23 cellular contexts compared by ENCODE assay signal in genomic region chr2:240894836-240895558, GRCh38. TPM values are rescaled to one million over a fixed set of nuclear protein-coding genes. Genes with fewer than 3 reads are reported as not detected.
DNase-seq lines count a peak whose midpoint lies in the region; ATAC-seq and TF ChIP-seq lines count a peak whose summit lies in the region.
"Had no signal": no experiment of that assay in that cellular context is flagged by ENCODE, and none has a peak within 500 bp of the region (broad histone marks: within the 10 kb centered on the region; RNA-seq: fewer than 3 reads in every experiment).

No MANE protein-coding gene starts in this region.

- no peak overlapping the region for H3K4me3 Mint-ChIP-seq in activated T-cell treated with anti-CD3 and anti-CD28 coated beads, Interleukin-2, amount 50 U/mL, for 72 hours
- H3K4me3 Mint-ChIP-seq in activated T-helper 17 cell treated with anti-CD3 and anti-CD28 coated beads, Interleukin-2, amount 50 U/mL, for 72 hours, result no peak overlapping the region
- H3K4me3 Mint-ChIP-seq: CD8-positive, alpha-beta memory T cell; IgD-negative memory B cell had no signal

- peak overlapping the region; percentile 75 for H3K4me2 ChIP-seq in HCT116 (ENCODE audit: low read length)
- H3K4me2 ChIP-seq: BLaER1 treated with 17β-estradiol and CSF1 and Interleukin-3, amounts not matched to agents 10 nM and 100 nM had no signal

- no peak for TF ChIP-seq RAD21 in HCT116 (IDR thresholded peaks at IDR 0.05; ENCODE audit: low read depth)

- DNase-seq in HCT116 (ENCODE audit: low read depth, low spot score), result no peak
- no peak for DNase-seq in lower lobe of right lung
- no peak for DNase-seq in suprapubic skin (ENCODE audit: low spot score in 2 of 2)
- no peak for DNase-seq in activated T-cell treated with anti-CD3 and anti-CD28 coated beads, Interleukin-2, amount 50 U/mL, for 72 hours
- DNase-seq: CD8-positive, alpha-beta memory T cell; DND-41; Karpas-422; MG63; NCI-H1048; NCI-H1436 treated with DMSO at 0.1 percent for 48 hours; NCI-H2029 treated with DMSO at 0.1 percent for 48 hours; NCI-H2171; NCI-H446 treated with DMSO at 0.1 percent for 48 hours; SW 1271 had no signal

- no peak overlapping the region for H3K27ac Mint-ChIP-seq in activated T-cell treated with anti-CD3 and anti-CD28 coated beads, Interleukin-2, amount 50 U/mL, for 72 hours
- H3K27ac Mint-ChIP-seq in activated T-helper 17 cell treated with anti-CD3 and anti-CD28 coated beads, Interleukin-2, amount 50 U/mL, for 72 hours, result no peak overlapping the region
- H3K27ac Mint-ChIP-seq: CD8-positive, alpha-beta memory T cell; IgD-negative memory B cell had no signal

- H3K36me3 Mint-ChIP-seq in activated T-cell treated with anti-CD3 and anti-CD28 coated beads, Interleukin-2, amount 50 U/mL, for 72 hours (ENCODE audit: insufficient read depth in 2 of 2), result no peaks in the 10 kb centered on the region
- H3K36me3 Mint-ChIP-seq in activated T-helper 17 cell treated with anti-CD3 and anti-CD28 coated beads, Interleukin-2, amount 50 U/mL, for 72 hours (ENCODE audit: low read depth), result no peaks in the 10 kb centered on the region
- H3K36me3 Mint-ChIP-seq: CD8-positive, alpha-beta memory T cell; IgD-negative memory B cell had no signal

- H3K79me2 ChIP-seq in HCT116 (ENCODE audit: insufficient read depth, low read length), result no peaks in the 10 kb centered on the region

- H3K27me3 ChIP-seq in HCT116 (ENCODE audit: insufficient read depth, low read length) (peaks cover 13% of the 10 kb centered on the region; the same call in 1 of the 2 replicates), endocrine pancreas (ENCODE audit: control insufficient read depth, insufficient read depth, low read length) (no peaks in the 10 kb centered on the region), lower lobe of right lung (ENCODE audit: low read depth) (no peaks in the 10 kb centered on the region), suprapubic skin (no peaks in the 10 kb centered on the region)
- H3K27me3 ChIP-seq: BLaER1 treated with 17β-estradiol and CSF1 and Interleukin-3, amounts not matched to agents 10 nM and 100 nM; MG63 had no signal

- H3K4me1 Mint-ChIP-seq in activated T-cell treated with anti-CD3 and anti-CD28 coated beads, Interleukin-2, amount 50 U/mL, for 72 hours (ENCODE audit: low read depth), result no peaks in the 10 kb centered on the region
- H3K4me1 Mint-ChIP-seq in activated T-helper 17 cell treated with anti-CD3 and anti-CD28 coated beads, Interleukin-2, amount 50 U/mL, for 72 hours, result no peaks in the 10 kb centered on the region
- H3K4me1 Mint-ChIP-seq: CD8-positive, alpha-beta memory T cell had no signal

- intact Hi-C loops in HCT116 (cut with micrococcal nuclease), result no loop called here
- intact Hi-C loops in lower lobe of right lung (cut with DNase I), result no loop called here

- POLR2A ChIA-PET in HCT116 (lab: Charles Lee), result no interaction called here

- H3K9me2 ChIP-seq in HCT116 (ENCODE audit: insufficient read depth), result no peaks in the 10 kb centered on the region

- H3K9me3 ChIP-seq in HCT116 (ENCODE audit: control insufficient read depth in 1 of 2, insufficient read depth in 1 of 2, low read depth in 1 of 2, low read length in 2 of 2) (no peaks in the 10 kb centered on the region), endocrine pancreas (ENCODE audit: control insufficient read depth, low read length) (no peaks in the 10 kb centered on the region), lower lobe of right lung (no peaks in the 10 kb centered on the region), suprapubic skin (no peaks in the 10 kb centered on the region)
- H3K9me3 ChIP-seq: BLaER1 treated with 17β-estradiol and CSF1 and Interleukin-3, amounts not matched to agents 10 nM and 100 nM; MG63 had no signal

- H3K4me3 ChIP-seq in HCT116 (replicated peaks in 1 of 2; ENCODE audit: low read depth in 1 of 2, low read length in 2 of 2) (no peak overlapping the region; a peak in 1 of 4 replicates), endocrine pancreas (ENCODE audit: control insufficient read depth, insufficient read depth, low read length) (peak overlapping the region; percentile 48), lower lobe of right lung (peak overlapping the region; percentile 39), suprapubic skin (peak overlapping the region; percentile 40)
- H3K4me3 ChIP-seq: BLaER1 treated with 17β-estradiol and CSF1 and Interleukin-3, amounts not matched to agents 10 nM and 100 nM; MG63 had no signal

- TF ChIP-seq CTCF in HCT116 (IDR thresholded peaks at IDR 0.05 in 2 of 3, conservative IDR thresholded peaks at IDR 0.05 in 1 of 3; ENCODE audit: borderline replicate concordance in 1 of 3, insufficient read depth in 1 of 3, low read depth in 2 of 3, low read length in 2 of 3), result no peak
- no peak for TF ChIP-seq CTCF in lower lobe of right lung (IDR thresholded peaks at IDR 0.05)
- no peak for TF ChIP-seq CTCF in suprapubic skin (IDR thresholded peaks at IDR 0.05)

- RAD21 ChIA-PET in HCT116 (lab: Charles Lee; ENCODE audit: low non-redundant PET in 1 of 2, low total read pairs in 2 of 2, uncharacterized antibody in 2 of 2, unreplicated experiment in 2 of 2), result no interaction called here

- H3K27me3 Mint-ChIP-seq in activated T-cell treated with anti-CD3 and anti-CD28 coated beads, Interleukin-2, amount 50 U/mL, for 72 hours (ENCODE audit: low read depth), result no peaks in the 10 kb centered on the region
- H3K27me3 Mint-ChIP-seq in activated T-helper 17 cell treated with anti-CD3 and anti-CD28 coated beads, Interleukin-2, amount 50 U/mL, for 72 hours, result no peaks in the 10 kb centered on the region

- no peaks in the 10 kb centered on the region for H3K9me3 Mint-ChIP-seq in activated T-cell treated with anti-CD3 and anti-CD28 coated beads, Interleukin-2, amount 50 U/mL, for 72 hours
- no peaks in the 10 kb centered on the region for H3K9me3 Mint-ChIP-seq in activated T-helper 17 cell treated with anti-CD3 and anti-CD28 coated beads, Interleukin-2, amount 50 U/mL, for 72 hours
- H3K9me3 Mint-ChIP-seq: CD8-positive, alpha-beta memory T cell; IgD-negative memory B cell had no signal

- no peak for TF ChIP-seq POLR2A in HCT116 (IDR thresholded peaks at IDR 0.05; ENCODE audit: borderline replicate concordance, extremely low read depth, insufficient read depth, insufficient read length)
- TF ChIP-seq POLR2A in suprapubic skin (IDR thresholded peaks at IDR 0.05), result no peak

- H3K27ac ChIP-seq in HCT116 (ENCODE audit: low read depth, low read length), result no peak overlapping the region
- H3K27ac ChIP-seq in lower lobe of right lung, result no peak overlapping the region
- no peak overlapping the region for H3K27ac ChIP-seq in suprapubic skin
- H3K27ac ChIP-seq: BLaER1 treated with 17β-estradiol and CSF1 and Interleukin-3, amounts not matched to agents 10 nM and 100 nM had no signal

- CTCF ChIA-PET in HCT116 (lab: Charles Lee), result interaction anchor here (1.3 kb wide), 1 partner anchor 19 kb away, joined by 4 read pairs; no protein-coding TSS in a partner anchor

- H4K20me1 ChIP-seq in HCT116 (ENCODE audit: insufficient read depth), result no peaks in the 10 kb centered on the region

- no peak for ATAC-seq in HCT116
- no peak for ATAC-seq in lower lobe of right lung
- ATAC-seq in GM21717 (IDR thresholded peaks at IDR 0.05; ENCODE audit: unreplicated experiment), result no peak
- ATAC-seq in activated T-cell treated with anti-CD3 and anti-CD28 coated beads, Interleukin-2, amount 50 U/mL, for 72 hours (replicated peaks in 1 of 2), result no peak
- ATAC-seq in HG03039 (IDR thresholded peaks at IDR 0.05; ENCODE audit: unreplicated experiment), result no peak
- no peak for ATAC-seq in activated T-helper 17 cell treated with anti-CD3 and anti-CD28 coated beads, Interleukin-2, amount 50 U/mL, for 72 hours (replicated peaks)
- ATAC-seq: Right ventricle myocardium inferior had no signal

- H2AFZ ChIP-seq in HCT116 (ENCODE audit: low read depth, low read length, poor library complexity, severe bottlenecking), result no peak overlapping the region

- H3K9ac ChIP-seq in HCT116 (ENCODE audit: low read length), result no peak overlapping the region
- peak overlapping the region; percentile 43 for H3K9ac ChIP-seq in endocrine pancreas (ENCODE audit: control insufficient read depth, insufficient read depth, low read length)
- H3K9ac ChIP-seq: BLaER1 treated with 17β-estradiol and CSF1 and Interleukin-3, amounts not matched to agents 10 nM and 100 nM had no signal

- TF ChIP-seq EP300 in suprapubic skin (IDR thresholded peaks at IDR 0.05), result no peak

- no TSS peak for BruUV-seq in HCT116 (replicated peaks; lab: Mats Ljungman, UMichigan)

- H3K36me3 ChIP-seq in HCT116 (ENCODE audit: control insufficient read depth in 1 of 2, insufficient read depth in 2 of 2, low read length in 2 of 2) (no peaks in the 10 kb centered on the region), endocrine pancreas (ENCODE audit: control insufficient read depth, insufficient read depth, low read length) (no peaks in the 10 kb centered on the region), lower lobe of right lung (no peaks in the 10 kb centered on the region), suprapubic skin (no peaks in the 10 kb centered on the region)
- H3K36me3 ChIP-seq: BLaER1 treated with 17β-estradiol and CSF1 and Interleukin-3, amounts not matched to agents 10 nM and 100 nM; MG63 had no signal

- WGBS in suprapubic skin, result 81% methylated on average over 12 of the region's 28 CpGs

- H3K4me1 ChIP-seq in HCT116 (ENCODE audit: control insufficient read depth in 1 of 2, insufficient read depth in 2 of 2, low read length in 2 of 2), result peaks cover 34 to 61% of the 10 kb centered on the region in 2 experiments
- no peaks in the 10 kb centered on the region for H3K4me1 ChIP-seq in endocrine pancreas (ENCODE audit: control insufficient read depth, insufficient read depth, low read length)
- H3K4me1 ChIP-seq in lower lobe of right lung, result peaks cover 24% of the 10 kb centered on the region
- H3K4me1 ChIP-seq in suprapubic skin, result peaks cover 74% of the 10 kb centered on the region

RNA-seq across cellular contexts. Expression of gene MAB21L4, which starts 1.0 kb away (rescaled TPM):
- total RNA-seq in HCT116 (2021; ENCODE audit: unreplicated experiment) (not detected), lower lobe of right lung (17.0 TPM), suprapubic skin (10 to 100 TPM; 28.7 to 97.5 (median 69.2) TPM)
- polyA plus RNA-seq in HCT116 (2012), result 0.14 and 0.21 TPM in 2 replicates
- total RNA-seq in activated T-cell treated with anti-CD3 and anti-CD28 coated beads, Interleukin-2, amount 50 U/mL, for 72 hours, result not detected
- not detected for total RNA-seq in activated T-helper 17 cell treated with anti-CD3 and anti-CD28 coated beads, Interleukin-2, amount 50 U/mL, for 72 hours
- total RNA-seq: CD8-positive, alpha-beta memory T cell; G401; H4; Right ventricle myocardium inferior had no signal
- polyA plus RNA-seq: CD8-positive, alpha-beta memory T cell; IgD-negative memory B cell had no signal

RNA-seq across cellular contexts. Expression of gene CROCC2, which starts 11.1 kb away (rescaled TPM):
- total RNA-seq in HCT116 (2021; ENCODE audit: unreplicated experiment) (not detected), lower lobe of right lung (3.4 TPM), suprapubic skin (not detected)
- polyA plus RNA-seq in HCT116 (2012), result not detected in 2 replicates
- total RNA-seq in activated T-cell treated with anti-CD3 and anti-CD28 coated beads, Interleukin-2, amount 50 U/mL, for 72 hours, result not detected
- total RNA-seq in activated T-helper 17 cell treated with anti-CD3 and anti-CD28 coated beads, Interleukin-2, amount 50 U/mL, for 72 hours, result not detected
- total RNA-seq: CD8-positive, alpha-beta memory T cell; G401; H4; Right ventricle myocardium inferior had no signal
- polyA plus RNA-seq: CD8-positive, alpha-beta memory T cell; IgD-negative memory B cell had no signal

RNA-seq across cellular contexts. Expression of gene AGXT, which starts 26.4 kb away (rescaled TPM):
- total RNA-seq in HCT116 (2021; ENCODE audit: unreplicated experiment), result 0.34 TPM
- not detected in 2 replicates for polyA plus RNA-seq in HCT116 (2012)
- not detected for total RNA-seq in lower lobe of right lung
- under 1 TPM in 1 of 4 donors, not detected in 3; 0.80 TPM for total RNA-seq in suprapubic skin
- not detected for total RNA-seq in activated T-cell treated with anti-CD3 and anti-CD28 coated beads, Interleukin-2, amount 50 U/mL, for 72 hours
- total RNA-seq in activated T-helper 17 cell treated with anti-CD3 and anti-CD28 coated beads, Interleukin-2, amount 50 U/mL, for 72 hours, result not detected
- total RNA-seq: CD8-positive, alpha-beta memory T cell; G401; H4; Right ventricle myocardium inferior had no signal
- polyA plus RNA-seq: CD8-positive, alpha-beta memory T cell; IgD-negative memory B cell had no signal

Comparison
In these comparisons a context has a peak if more than half of its experiments do, and no peak if none do; other contexts are left out.
1. H3K4me3 ChIP-seq: peak in endocrine pancreas (single experiment), lower lobe of right lung (single experiment) and suprapubic skin (single experiment); none in HCT116 (0 of 2).
2. RNA of gene MAB21L4, which starts 1.0 kb away (total RNA-seq): 28.7 to 97.5 TPM in suprapubic skin and 17.0 TPM in lower lobe of right lung (single experiment); not detected in HCT116 (single experiment), not detected in activated T-cell treated with anti-CD3 and anti-CD28 coated beads, Interleukin-2, amount 50 U/mL, for 72 hours and not detected in activated T-helper 17 cell treated with anti-CD3 and anti-CD28 coated beads, Interleukin-2, amount 50 U/mL, for 72 hours; every median in the first group is over 10 times any median in the second.